In genomic region chr2:157836531-157836930, GRCh38 we compare ENCODE assay signal across 17 cellular contexts. TPM values are rescaled to one million over a fixed set of nuclear protein-coding genes. Genes with fewer than 3 reads are reported as not detected.
DNase-seq lines count a peak whose midpoint lies in the region; ATAC-seq and TF ChIP-seq lines count a peak whose summit lies in the region.
"Had no signal": no experiment of that assay in that cellular context is flagged by ENCODE, and none has a peak within 500 bp of the region (broad histone marks: within the 10 kb centered on the region; RNA-seq: fewer than 3 reads in every experiment).

No MANE protein-coding gene starts in this region.

- H3K36me3 Mint-ChIP-seq in activated CD4-positive, alpha-beta T cell treated with anti-CD3 and anti-CD28 coated beads, Interleukin-2, amount 10 ng/mL, durations not matched to agents 24 days and 14 days (ENCODE audit: low read depth), result peaks cover 41% of the 10 kb centered on the region
- peaks cover 32% of the 10 kb centered on the region for H3K36me3 Mint-ChIP-seq in activated T-helper 17 cell treated with anti-CD3 and anti-CD28 coated beads, Interleukin-2, amount 50 U/mL, for 72 hours (ENCODE audit: low read depth)

- H3K27me3 Mint-ChIP-seq in activated CD4-positive, alpha-beta T cell treated with anti-CD3 and anti-CD28 coated beads, Interleukin-2, amount 10 ng/mL, durations not matched to agents 24 days and 14 days, result no peaks in the 10 kb centered on the region
- no peaks in the 10 kb centered on the region for H3K27me3 Mint-ChIP-seq in activated T-helper 17 cell treated with anti-CD3 and anti-CD28 coated beads, Interleukin-2, amount 50 U/mL, for 72 hours

- TF ChIP-seq RAD21 in liver (IDR thresholded peaks at IDR 0.05), result no peak

- no peak overlapping the region for H3K4me2 ChIP-seq in smooth muscle cell
- H3K4me2 ChIP-seq: BLaER1 had no signal

- peak overlapping the region; percentile 73 for H3K27ac Mint-ChIP-seq in activated CD4-positive, alpha-beta T cell treated with anti-CD3 and anti-CD28 coated beads, Interleukin-2, amount 10 ng/mL, durations not matched to agents 24 days and 14 days
- H3K27ac Mint-ChIP-seq in activated T-helper 17 cell treated with anti-CD3 and anti-CD28 coated beads, Interleukin-2, amount 50 U/mL, for 72 hours, result peak overlapping the region; percentile 52
- H3K27ac Mint-ChIP-seq: endodermal cell had no signal

- no peaks in the 10 kb centered on the region for H3K9me3 Mint-ChIP-seq in activated CD4-positive, alpha-beta T cell treated with anti-CD3 and anti-CD28 coated beads, Interleukin-2, amount 10 ng/mL, durations not matched to agents 24 days and 14 days
- no peaks in the 10 kb centered on the region for H3K9me3 Mint-ChIP-seq in activated T-helper 17 cell treated with anti-CD3 and anti-CD28 coated beads, Interleukin-2, amount 50 U/mL, for 72 hours
- H3K9me3 Mint-ChIP-seq: endodermal cell had no signal

- ATAC-seq in activated T-helper 17 cell treated with anti-CD3 and anti-CD28 coated beads, Interleukin-2, amount 50 U/mL, for 72 hours (replicated peaks), result no peak
- no peak for ATAC-seq in HG02759 (IDR thresholded peaks at IDR 0.05; ENCODE audit: unreplicated experiment)

- no peak for DNase-seq in activated CD4-positive, alpha-beta T cell treated with anti-CD3 and anti-CD28 coated beads, Interleukin-2, amount 10 ng/mL, durations not matched to agents 24 days and 14 days
- no peak for DNase-seq in activated CD4-positive, alpha-beta T cell treated with anti-CD3 and anti-CD28 coated beads for 4 hours
- DNase-seq in smooth muscle cell (lab: John Stamatoyannopoulos, UW; ENCODE audit: unreplicated experiment) (no peak), SIG-M5 treated with dmso at 0.1 percent for 504 hours (lab: John Stamatoyannopoulos, UW; ENCODE audit: unreplicated experiment) (no peak)
- no peak for DNase-seq in effector CD4-positive, alpha-beta T cell
- DNase-seq: activated CD4-positive, alpha-beta T cell treated with anti-CD3 and anti-CD28 coated beads, Interleukin-2, amount 50 U/mL, for 1 hour; endodermal cell; HCEC 1CT; midbrain; NCI-H1105 treated with DMSO at 0.1 percent for 48 hours; NCI-H524 treated with DMSO at 0.1 percent for 48 hours; spleen; stimulated activated CD4-positive, alpha-beta T cell treated with anti-CD3 and anti-CD28 coated beads, Interleukin-4, amount 100 ng/mL, for 24 hours had no signal

- peaks cover 47% of the 10 kb centered on the region for H3K4me1 Mint-ChIP-seq in activated CD4-positive, alpha-beta T cell treated with anti-CD3 and anti-CD28 coated beads, Interleukin-2, amount 10 ng/mL, durations not matched to agents 24 days and 14 days
- peaks cover 28% of the 10 kb centered on the region for H3K4me1 Mint-ChIP-seq in activated T-helper 17 cell treated with anti-CD3 and anti-CD28 coated beads, Interleukin-2, amount 50 U/mL, for 72 hours

- H3K27ac ChIP-seq in liver (ENCODE audit: low read depth in 1 of 2, low read length in 2 of 2) (no peak overlapping the region), smooth muscle cell (ENCODE audit: low read depth) (peak overlapping the region; percentile 98)
- H3K27ac ChIP-seq: BLaER1 had no signal

- no peak for TF ChIP-seq CTCF in liver (IDR thresholded peaks at IDR 0.05; ENCODE audit: low read depth, low read length, missing input control)
- TF ChIP-seq CTCF in smooth muscle cell (IDR thresholded peaks at IDR 0.05; ENCODE audit: borderline replicate concordance, insufficient read depth, poor library complexity, severe bottlenecking), result no peak

- no peak overlapping the region for H2AFZ ChIP-seq in smooth muscle cell (ENCODE audit: low read depth)

- H3K4me1 ChIP-seq in liver (ENCODE audit: control insufficient read depth in 4 of 4, insufficient read depth in 4 of 4, low read length in 3 of 4) (peaks cover 19 to 52% (median 39%) of the 10 kb centered on the region in 4 donors), smooth muscle cell (ENCODE audit: low read depth) (peaks cover 42% of the 10 kb centered on the region)

- H3K9ac ChIP-seq in liver (ENCODE audit: low read depth in 1 of 2, low read length in 2 of 2), result no peak overlapping the region
- no peak overlapping the region for H3K9ac ChIP-seq in smooth muscle cell (ENCODE audit: low read depth)
- H3K9ac ChIP-seq: BLaER1 had no signal

- H3K27me3 ChIP-seq in liver (ENCODE audit: control insufficient read depth in 4 of 4, insufficient read depth in 4 of 4, low read length in 3 of 4) (no peaks in the 10 kb centered on the region), smooth muscle cell (ENCODE audit: low read depth) (no peaks in the 10 kb centered on the region)
- H3K27me3 ChIP-seq: BLaER1, spleen had no signal

- WGBS in liver, result 75% methylated on average over 3 of the region's 3 CpGs
- 88% methylated on average over 3 of the region's 3 CpGs for WGBS in smooth muscle cell (ENCODE audit: low lambda C conversion rate)

- intact Hi-C loops in activated CD4-positive, alpha-beta T cell treated with anti-CD3 and anti-CD28 coated beads, Interleukin-2, amount 10 ng/mL, durations not matched to agents 24 days and 14 days (cut with micrococcal nuclease), result loop anchor here (5.0 kb wide), 1 partner anchor 54 kb away; no protein-coding TSS in a partner anchor

- peaks cover 36% of the 10 kb centered on the region for H4K20me1 ChIP-seq in smooth muscle cell (ENCODE audit: low read depth)
- H4K20me1 ChIP-seq: BLaER1 had no signal

- H3F3A ChIP-seq in smooth muscle cell (ENCODE audit: low read depth), result peaks cover 31% of the 10 kb centered on the region

- H3K9me3 ChIP-seq in liver (ENCODE audit: control insufficient read depth in 4 of 4, low read length in 3 of 4) (no peaks in the 10 kb centered on the region), smooth muscle cell (replicated peaks; ENCODE audit: low read depth) (no peaks in the 10 kb centered on the region)
- H3K9me3 ChIP-seq: BLaER1, spleen had no signal

- no peak overlapping the region for H3K4me3 ChIP-seq in liver (ENCODE audit: low read depth in 1 of 3, low read length in 3 of 3)
- no peak overlapping the region for H3K4me3 ChIP-seq in smooth muscle cell
- H3K4me3 ChIP-seq: BLaER1, spleen had no signal

- H3K4me3 Mint-ChIP-seq in activated CD4-positive, alpha-beta T cell treated with anti-CD3 and anti-CD28 coated beads, Interleukin-2, amount 10 ng/mL, durations not matched to agents 24 days and 14 days, result peak overlapping the region; percentile 48
- H3K4me3 Mint-ChIP-seq in activated T-helper 17 cell treated with anti-CD3 and anti-CD28 coated beads, Interleukin-2, amount 50 U/mL, for 72 hours, result no peak overlapping the region
- H3K4me3 Mint-ChIP-seq: endodermal cell had no signal

- H3K79me2 ChIP-seq in smooth muscle cell (ENCODE audit: low read depth), result peaks cover 77% of the 10 kb centered on the region

- H3K36me3 ChIP-seq in liver (ENCODE audit: control insufficient read depth in 4 of 4, insufficient read depth in 3 of 4, low read depth in 1 of 4, low read length in 3 of 4), result no peaks in the 10 kb centered on the region
- H3K36me3 ChIP-seq in smooth muscle cell (ENCODE audit: low read depth), result no peaks in the 10 kb centered on the region
- H3K36me3 ChIP-seq: BLaER1, spleen had no signal

TF ChIP-seq in liver, 16 proteins besides CTCF, POLR2A, EP300 and RAD21 (continues in another document):
- no peak for TF ChIP-seq REST (IDR thresholded peaks at IDR 0.05)
- peak; percentile 34 to 62 for TF ChIP-seq HNF4A (conservative IDR thresholded peaks at IDR 0.05)
- no peak for TF ChIP-seq ZBTB33 (IDR thresholded peaks at IDR 0.05)
- no peak for TF ChIP-seq RXRA (IDR thresholded peaks at IDR 0.05)
- no peak for TF ChIP-seq JUND (IDR thresholded peaks at IDR 0.05)

RNA-seq across cellular contexts. Expression of gene ACVR1, which starts 39.6 kb away (rescaled TPM):
- 45.5 and 50.7 TPM in 2 replicates for total RNA-seq in activated CD4-positive, alpha-beta T cell treated with anti-CD3 and anti-CD28 coated beads, Interleukin-2, amount 10 ng/mL, durations not matched to agents 24 days and 14 days
- total RNA-seq in activated T-helper 17 cell treated with anti-CD3 and anti-CD28 coated beads, Interleukin-2, amount 50 U/mL, for 72 hours, result 10 to 100 TPM; 22.7 to 27.5 TPM
- total RNA-seq in liver, result 10 to 100 TPM in 1 of 2 donors, 1 to 10 TPM in 1; 9.3 to 20.4 TPM
- 1 to 10 TPM; 6.2 to 7.7 TPM for polyA plus RNA-seq in liver
- 22.0 and 32.7 TPM in 2 replicates for total RNA-seq in smooth muscle cell
- polyA plus RNA-seq in smooth muscle cell, result 26.8 and 27.2 TPM in 2 replicates
